Comparison of ENCODE assay signal across 36 cellular contexts in the genomic region with DNA sequence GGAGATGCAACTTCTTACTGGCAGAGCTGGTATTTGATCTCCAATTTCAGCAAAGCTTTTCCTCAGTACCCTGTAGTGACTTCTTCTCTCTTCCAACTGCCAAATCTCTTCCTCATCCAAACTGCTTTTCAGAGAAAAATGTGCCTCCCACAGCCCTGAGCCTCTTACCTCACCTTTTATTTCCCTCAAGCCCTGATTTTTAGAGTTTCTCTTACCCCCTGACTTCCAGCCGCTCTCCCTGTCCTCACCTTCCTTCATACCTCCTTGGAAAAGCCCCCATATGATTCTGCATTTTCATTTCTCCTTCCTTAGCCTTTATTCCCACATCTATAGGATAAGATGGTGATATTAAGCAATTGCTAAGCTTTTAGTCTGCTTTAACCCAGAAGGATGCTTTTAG. TPM values are rescaled to one million over a fixed set of nuclear protein-coding genes. Genes with fewer than 3 reads are reported as not detected.
"Had no signal": no experiment of that assay in that cellular context is flagged by ENCODE, and none has a peak within 500 bp of the region (broad histone marks: within the 10 kb centered on the region; RNA-seq: fewer than 3 reads in every experiment).

A gene (minus strand): TSS at position 101 of the 400 bp plus-strand sequence. CDS start 108 bp downstream, outside the sequence.

- H3K4me3 ChIP-seq: adrenal gland, body of pancreas, esophagus squamous epithelium, gastroesophageal sphincter, heart right ventricle had no signal

- H3K36me3 Mint-ChIP-seq: activated CD4-positive, alpha-beta memory T cell treated with anti-CD3 and anti-CD28 coated beads for 36 hours; activated CD8-positive, alpha-beta memory T cell treated with anti-CD3 and anti-CD28 coated beads, Interleukin-2, amount 10 ng/mL, durations not matched to agents 7 days and 5 days; activated naive CD4-positive, alpha-beta T cell treated with anti-CD3 and anti-CD28 coated beads, Interleukin-2, amount 50 U/mL, for 24 hours; activated naive CD8-positive, alpha-beta T cell treated with anti-CD3 and anti-CD28 coated beads for 36 hours had no signal

- H3K36me3 ChIP-seq: adrenal gland, esophagus squamous epithelium, gastroesophageal sphincter, heart right ventricle had no signal

- H3K27me3 ChIP-seq: adrenal gland, body of pancreas, esophagus squamous epithelium, gastroesophageal sphincter had no signal

- DNase-seq: activated CD4-positive, alpha-beta memory T cell treated with anti-CD3 and anti-CD28 coated beads for 36 hours; activated CD4-positive, alpha-beta T cell treated with anti-CD3 and anti-CD28 coated beads for 36 hours; activated CD4-positive, alpha-beta T cell treated with anti-CD3 and anti-CD28 coated beads, Interleukin-2, amount 10 ng/mL, durations not matched to agents 24 days and 14 days; activated CD4-positive, CD25-positive, alpha-beta regulatory T cell; activated CD4-positive, CD25-positive, alpha-beta regulatory T cell treated with anti-CD3 and anti-CD28 coated beads, Interleukin-2, amount 50 U/mL, for 72 hours; activated CD8-positive, alpha-beta memory T cell treated with anti-CD3 and anti-CD28 coated beads, Interleukin-2, amount 10 ng/mL, durations not matched to agents 7 days and 5 days; activated CD8-positive, alpha-beta memory T cell treated with anti-CD3 and anti-CD28 coated beads, Interleukin-2, amount 50 U/mL, for 4 hours; activated CD8-positive, alpha-beta T cell treated with anti-CD3 and anti-CD28 coated beads, Interleukin-2, amount 10 ng/mL, durations not matched to agents 7 days and 5 days; activated effector memory CD4-positive, alpha-beta T cell treated with anti-CD3 and anti-CD28 coated beads, Interleukin-2, amount 50 U/mL, for 16 hours; activated naive CD4-positive, alpha-beta T cell treated with anti-CD3 and anti-CD28 coated beads for 36 hours; activated naive CD8-positive, alpha-beta T cell treated with anti-CD3 and anti-CD28 coated beads for 36 hours; activated naive CD8-positive, alpha-beta T cell treated with anti-CD3 and anti-CD28 coated beads, Interleukin-2, amount 50 U/mL, for 24 hours; activated T-cell treated with anti-CD3 and anti-CD28 coated beads, Interleukin-2, amount 50 U/mL, for 1 hour; activated T-cell treated with anti-CD3 and anti-CD28 coated beads, Interleukin-2, amount 50 U/mL, for 48 hours; adrenal gland; amygdala; aorta; body of pancreas; caudate nucleus; cortex of kidney; dermis blood vessel endothelial cell; effector CD4-positive, alpha-beta T cell; effector memory CD8-positive, alpha-beta T cell; esophagus squamous epithelium; foreskin melanocyte; heart right ventricle; T-helper 2 cell had no signal

- H3K27ac ChIP-seq: adrenal gland, body of pancreas, esophagus squamous epithelium, gastroesophageal sphincter, heart right ventricle had no signal

- H3K9me3 Mint-ChIP-seq: activated CD4-positive, alpha-beta memory T cell treated with anti-CD3 and anti-CD28 coated beads for 36 hours; activated CD4-positive, alpha-beta T cell treated with anti-CD3 and anti-CD28 coated beads, Interleukin-2, amount 10 ng/mL, durations not matched to agents 24 days and 14 days; activated naive CD4-positive, alpha-beta T cell treated with anti-CD3 and anti-CD28 coated beads for 36 hours; activated naive CD4-positive, alpha-beta T cell treated with anti-CD3 and anti-CD28 coated beads, Interleukin-2, amount 50 U/mL, for 24 hours; activated naive CD8-positive, alpha-beta T cell treated with anti-CD3 and anti-CD28 coated beads for 36 hours; activated naive CD8-positive, alpha-beta T cell treated with anti-CD3 and anti-CD28 coated beads, Interleukin-2, amount 50 U/mL, for 24 hours; activated T-helper 1 cell treated with anti-CD3 and anti-CD28 coated beads, Interleukin-12 subunit alpha, Interleukin-12 subunit beta, Interleukin-2, Interleukin-4 antibody, amounts not matched to agents 30 ng/mL and 10 ng/mL and 1 ng/mL, durations not matched to agents 14 hours and 24 hours and 36 hours; activated T-helper 2 cell treated with anti-CD3 and anti-CD28 coated beads, Interferon-gamma antibody, Interleukin-2, Interleukin-4, amounts not matched to agents 10 μg/mL and 5 μg/mL and 100 μg/mL, durations not matched to agents 14 hours and 24 hours and 36 hours; effector memory CD8-positive, alpha-beta T cell had no signal

- H3K4me1 ChIP-seq: adrenal gland, body of pancreas, esophagus squamous epithelium, gastroesophageal sphincter had no signal

- H3K9me3 ChIP-seq: adrenal gland, body of pancreas, heart right ventricle had no signal

- H3K27ac Mint-ChIP-seq: activated CD4-positive, alpha-beta memory T cell treated with anti-CD3 and anti-CD28 coated beads for 36 hours; activated CD4-positive, alpha-beta T cell treated with anti-CD3 and anti-CD28 coated beads for 36 hours; activated CD4-positive, alpha-beta T cell treated with anti-CD3 and anti-CD28 coated beads, Interleukin-2, amount 10 ng/mL, durations not matched to agents 24 days and 14 days; activated CD8-positive, alpha-beta memory T cell treated with anti-CD3 and anti-CD28 coated beads, Interleukin-2, amount 10 ng/mL, durations not matched to agents 7 days and 5 days; activated CD8-positive, alpha-beta T cell treated with anti-CD3 and anti-CD28 coated beads, Interleukin-2, amount 10 ng/mL, durations not matched to agents 7 days and 5 days; activated naive CD4-positive, alpha-beta T cell treated with anti-CD3 and anti-CD28 coated beads for 36 hours; activated naive CD4-positive, alpha-beta T cell treated with anti-CD3 and anti-CD28 coated beads, Interleukin-2, amount 50 U/mL, for 24 hours; activated naive CD8-positive, alpha-beta T cell treated with anti-CD3 and anti-CD28 coated beads for 36 hours; activated naive CD8-positive, alpha-beta T cell treated with anti-CD3 and anti-CD28 coated beads, Interleukin-2, amount 50 U/mL, for 24 hours; activated T-helper 1 cell treated with anti-CD3 and anti-CD28 coated beads, Interleukin-12 subunit alpha, Interleukin-12 subunit beta, Interleukin-2, Interleukin-4 antibody, amounts not matched to agents 30 ng/mL and 10 ng/mL and 1 ng/mL, durations not matched to agents 14 hours and 24 hours and 36 hours; activated T-helper 2 cell treated with anti-CD3 and anti-CD28 coated beads, Interferon-gamma antibody, Interleukin-2, Interleukin-4, amounts not matched to agents 10 μg/mL and 5 μg/mL and 100 μg/mL, durations not matched to agents 14 hours and 24 hours and 36 hours; effector memory CD8-positive, alpha-beta T cell had no signal

- H3K4me3 Mint-ChIP-seq: activated CD4-positive, alpha-beta memory T cell treated with anti-CD3 and anti-CD28 coated beads for 36 hours; activated CD4-positive, alpha-beta T cell treated with anti-CD3 and anti-CD28 coated beads for 36 hours; activated CD4-positive, alpha-beta T cell treated with anti-CD3 and anti-CD28 coated beads, Interleukin-2, amount 10 ng/mL, durations not matched to agents 24 days and 14 days; activated CD8-positive, alpha-beta memory T cell treated with anti-CD3 and anti-CD28 coated beads, Interleukin-2, amount 10 ng/mL, durations not matched to agents 7 days and 5 days; activated CD8-positive, alpha-beta T cell treated with anti-CD3 and anti-CD28 coated beads, Interleukin-2, amount 10 ng/mL, durations not matched to agents 7 days and 5 days; activated naive CD4-positive, alpha-beta T cell treated with anti-CD3 and anti-CD28 coated beads for 36 hours; activated naive CD4-positive, alpha-beta T cell treated with anti-CD3 and anti-CD28 coated beads, Interleukin-2, amount 50 U/mL, for 24 hours; activated naive CD8-positive, alpha-beta T cell treated with anti-CD3 and anti-CD28 coated beads for 36 hours; activated naive CD8-positive, alpha-beta T cell treated with anti-CD3 and anti-CD28 coated beads, Interleukin-2, amount 50 U/mL, for 24 hours; activated T-helper 1 cell treated with anti-CD3 and anti-CD28 coated beads, Interleukin-12 subunit alpha, Interleukin-12 subunit beta, Interleukin-2, Interleukin-4 antibody, amounts not matched to agents 30 ng/mL and 10 ng/mL and 1 ng/mL, durations not matched to agents 14 hours and 24 hours and 36 hours; effector memory CD8-positive, alpha-beta T cell had no signal

- H3K27me3 Mint-ChIP-seq: activated CD4-positive, alpha-beta T cell treated with anti-CD3 and anti-CD28 coated beads, Interleukin-2, amount 10 ng/mL, durations not matched to agents 24 days and 14 days had no signal

- ATAC-seq: activated CD4-positive, alpha-beta T cell treated with anti-CD3 and anti-CD28 coated beads for 36 hours; activated CD8-positive, alpha-beta memory T cell treated with anti-CD3 and anti-CD28 coated beads, Interleukin-2, amount 10 ng/mL, durations not matched to agents 7 days and 5 days; activated CD8-positive, alpha-beta T cell treated with anti-CD3 and anti-CD28 coated beads, Interleukin-2, amount 10 ng/mL, durations not matched to agents 7 days and 5 days; activated naive CD8-positive, alpha-beta T cell treated with anti-CD3 and anti-CD28 coated beads, Interleukin-2, amount 50 U/mL, for 24 hours; body of pancreas; effector memory CD8-positive, alpha-beta T cell; gastroesophageal sphincter; heart right ventricle had no signal

RNA-seq across cellular contexts. Expression of the gene that starts here (rescaled TPM):
- total RNA-seq: activated CD4-positive, alpha-beta memory T cell treated with anti-CD3 and anti-CD28 coated beads for 36 hours; activated CD4-positive, alpha-beta T cell treated with anti-CD3 and anti-CD28 coated beads for 36 hours; activated CD4-positive, alpha-beta T cell treated with anti-CD3 and anti-CD28 coated beads, Interleukin-2, amount 10 ng/mL, durations not matched to agents 24 days and 14 days; activated CD8-positive, alpha-beta memory T cell treated with anti-CD3 and anti-CD28 coated beads for 36 hours; activated CD8-positive, alpha-beta memory T cell treated with anti-CD3 and anti-CD28 coated beads, Interleukin-2, amount 10 ng/mL, durations not matched to agents 7 days and 5 days; activated CD8-positive, alpha-beta T cell treated with anti-CD3 and anti-CD28 coated beads, Interleukin-2, amount 10 ng/mL, durations not matched to agents 7 days and 5 days; activated naive CD4-positive, alpha-beta T cell treated with anti-CD3 and anti-CD28 coated beads for 36 hours; activated naive CD8-positive, alpha-beta T cell treated with anti-CD3 and anti-CD28 coated beads for 36 hours; activated T-helper 1 cell treated with anti-CD3 and anti-CD28 coated beads, Interleukin-12 subunit alpha, Interleukin-12 subunit beta, Interleukin-2, Interleukin-4 antibody, amounts not matched to agents 30 ng/mL and 10 ng/mL and 1 ng/mL, durations not matched to agents 14 hours and 24 hours and 36 hours; activated T-helper 2 cell treated with anti-CD3 and anti-CD28 coated beads, Interferon-gamma antibody, Interleukin-2, Interleukin-4, amounts not matched to agents 10 μg/mL and 5 μg/mL and 100 μg/mL, durations not matched to agents 14 hours and 24 hours and 36 hours; adrenal gland; aorta; chondrocyte; dermis blood vessel endothelial cell; esophagus squamous epithelium; fibroblast of lung; fibroblast of villous mesenchyme; gastroesophageal sphincter; glomerular endothelial cell had no signal
- polyA plus RNA-seq: adrenal gland, aorta, fibroblast of lung had no signal
